Comparison of ENCODE assay signal across 11 cellular contexts in genomic region chr12:80551897-80552296, GRCh38.
A peak's percentile ranks its signal among the peaks of the same experiment; 100 is the strongest.
DNase-seq lines count a peak whose midpoint lies in the region; ATAC-seq, FAIRE-seq and TF ChIP-seq lines count a peak whose summit lies in the region.
"Had no signal": no experiment of that assay in that cellular context is flagged by ENCODE, and none has a peak within 500 bp of the region (broad histone marks: within the 10 kb centered on the region; RNA-seq: fewer than 3 reads in every experiment).

No MANE protein-coding gene starts in this region.

- H3K36me3 Mint-ChIP-seq in activated T-helper 1 cell treated with anti-CD3 and anti-CD28 coated beads, Interleukin-12 subunit alpha, Interleukin-12 subunit beta, Interleukin-2, Interleukin-4 antibody, amounts not matched to agents 30 ng/mL and 10 ng/mL and 1 ng/mL, durations not matched to agents 14 hours and 24 hours and 36 hours (ENCODE audit: low read depth) = no peaks in the 10 kb centered on the region

- DNase-seq in Caki2 (ENCODE audit: low read depth) (peak; percentile 58), LNCaP clone FGC (ENCODE audit: low read depth) (peak; percentile 72), bronchial epithelial cell (ENCODE audit: low read depth) (peak; percentile 96), myocyte (ENCODE audit: low read depth) (peak; percentile 88), SHP77 treated with DMSO at 0.1 percent for 48 hours (lab: John Stamatoyannopoulos, UW) (no peak)
- DNase-seq in activated T-helper 1 cell treated with anti-CD3 and anti-CD28 coated beads, Interleukin-12 subunit alpha, Interleukin-12 subunit beta, Interleukin-2, Interleukin-4 antibody, amounts not matched to agents 30 ng/mL and 10 ng/mL and 1 ng/mL, durations not matched to agents 14 hours and 24 hours and 36 hours (ENCODE audit: low spot score) = no peak
- DNase-seq: activated effector memory CD4-positive, alpha-beta T cell treated with anti-CD3 and anti-CD28 coated beads, Interleukin-2, amount 50 U/mL, for 16 hours; NCI-H146; stimulated activated CD4-positive, alpha-beta T cell treated with anti-CD3 and anti-CD28 coated beads, Interleukin-1b, Interleukin-23, amount 100 ng/mL, for 48 hours had no signal

- no peaks in the 10 kb centered on the region for H3K4me1 Mint-ChIP-seq in activated T-helper 1 cell treated with anti-CD3 and anti-CD28 coated beads, Interleukin-12 subunit alpha, Interleukin-12 subunit beta, Interleukin-2, Interleukin-4 antibody, amounts not matched to agents 30 ng/mL and 10 ng/mL and 1 ng/mL, durations not matched to agents 14 hours and 24 hours and 36 hours (ENCODE audit: low read depth)

- in situ Hi-C loops in Caki2 (cut with HindIII; ENCODE audit: low pct_unique_long_range_greater_than_20kb, low sequenced_read_pairs) = no loop called here

- H3K36me3 ChIP-seq in bronchial epithelial cell (ENCODE audit: control insufficient read depth, insufficient read depth, low read length) = no peaks in the 10 kb centered on the region

- H3K9me3 Mint-ChIP-seq in activated T-helper 1 cell treated with anti-CD3 and anti-CD28 coated beads, Interleukin-12 subunit alpha, Interleukin-12 subunit beta, Interleukin-2, Interleukin-4 antibody, amounts not matched to agents 30 ng/mL and 10 ng/mL and 1 ng/mL, durations not matched to agents 14 hours and 24 hours and 36 hours = no peaks in the 10 kb centered on the region

- ATAC-seq in HG03460 (IDR thresholded peaks at IDR 0.05; ENCODE audit: unreplicated experiment) = no peak
- ATAC-seq in HG03025 (IDR thresholded peaks at IDR 0.05; ENCODE audit: low FRiP score, unreplicated experiment) = no peak

- no peak overlapping the region for H3K27ac Mint-ChIP-seq in activated T-helper 1 cell treated with anti-CD3 and anti-CD28 coated beads, Interleukin-12 subunit alpha, Interleukin-12 subunit beta, Interleukin-2, Interleukin-4 antibody, amounts not matched to agents 30 ng/mL and 10 ng/mL and 1 ng/mL, durations not matched to agents 14 hours and 24 hours and 36 hours

- H3K4me3 ChIP-seq in LNCaP clone FGC (ENCODE audit: low read depth, low read length) = no peak overlapping the region
- no peak overlapping the region for H3K4me3 ChIP-seq in bronchial epithelial cell (ENCODE audit: low read depth, low read length)

- H3K4me3 Mint-ChIP-seq in activated T-helper 1 cell treated with anti-CD3 and anti-CD28 coated beads, Interleukin-12 subunit alpha, Interleukin-12 subunit beta, Interleukin-2, Interleukin-4 antibody, amounts not matched to agents 30 ng/mL and 10 ng/mL and 1 ng/mL, durations not matched to agents 14 hours and 24 hours and 36 hours = no peak overlapping the region

- no peak for TF ChIP-seq CTCF in LNCaP clone FGC (IDR thresholded peaks at IDR 0.05; ENCODE audit: control insufficient read depth, extremely low read depth, insufficient read depth)
- TF ChIP-seq CTCF in bronchial epithelial cell (IDR thresholded peaks at IDR 0.05; ENCODE audit: insufficient read depth, low read length, severe bottlenecking) = no peak

- H3K27me3 ChIP-seq in bronchial epithelial cell (ENCODE audit: control insufficient read depth, insufficient read depth, low read length) = no peaks in the 10 kb centered on the region

- intact Hi-C loops in activated T-helper 1 cell treated with anti-CD3 and anti-CD28 coated beads, Interleukin-12 subunit alpha, Interleukin-12 subunit beta, Interleukin-2, Interleukin-4 antibody, amounts not matched to agents 30 ng/mL and 10 ng/mL and 1 ng/mL, durations not matched to agents 14 hours and 24 hours and 36 hours (cut with micrococcal nuclease) = no loop called here

- no peaks in the 10 kb centered on the region for H3K27me3 Mint-ChIP-seq in activated T-helper 1 cell treated with anti-CD3 and anti-CD28 coated beads, Interleukin-12 subunit alpha, Interleukin-12 subunit beta, Interleukin-2, Interleukin-4 antibody, amounts not matched to agents 30 ng/mL and 10 ng/mL and 1 ng/mL, durations not matched to agents 14 hours and 24 hours and 36 hours (ENCODE audit: insufficient read depth)

- no peak for FAIRE-seq in bronchial epithelial cell (lab: Jason Lieb, UNC)

Comparison
In these comparisons a context has a peak if more than half of its experiments do, and no peak if none do; other contexts are left out.
1. DNase-seq: peak in Caki2 (single experiment), LNCaP clone FGC (single experiment), bronchial epithelial cell (single experiment) and myocyte (single experiment); none in SHP77 treated with DMSO at 0.1 percent for 48 hours (single experiment) and activated T-helper 1 cell treated with anti-CD3 and anti-CD28 coated beads, Interleukin-12 subunit alpha, Interleukin-12 subunit beta, Interleukin-2, Interleukin-4 antibody, amounts not matched to agents 30 ng/mL and 10 ng/mL and 1 ng/mL, durations not matched to agents 14 hours and 24 hours and 36 hours (single experiment).